ENCODE assay signal across 8 cellular contexts in the genomic region with DNA sequence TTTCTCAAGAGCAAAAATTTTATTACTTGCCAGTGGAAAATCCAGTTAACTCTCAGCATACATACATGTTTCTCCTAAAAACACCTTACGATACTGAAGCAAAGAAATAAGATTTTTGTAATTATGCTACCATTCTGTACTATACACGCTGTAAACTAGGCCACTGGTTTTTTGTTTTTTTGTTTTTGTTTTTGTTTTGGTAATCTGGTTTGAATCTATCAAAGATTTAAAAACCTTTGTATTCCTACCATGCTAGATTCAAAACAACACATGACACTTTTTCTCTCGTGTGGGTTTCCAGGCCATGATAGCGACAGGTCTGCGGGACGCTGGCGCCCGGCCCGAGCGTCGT. TPM values are rescaled to one million over a fixed set of nuclear protein-coding genes. Genes with fewer than 3 reads are reported as not detected.
A peak's percentile ranks its signal among the peaks of the same experiment; 100 is the strongest.
DNase-seq lines count a peak whose midpoint lies in the region; ATAC-seq and TF ChIP-seq lines count a peak whose summit lies in the region.

No MANE protein-coding gene starts in this region.

- H3K36me3 ChIP-seq in iPS-18a (ENCODE audit: control insufficient read depth, low read depth, low read length): no peaks in the 10 kb centered on the region

- no peak for ATAC-seq in stimulated activated effector memory CD8-positive, alpha-beta T cell treated with anti-CD3 and anti-CD28 coated beads, Interleukin-12 subunit alpha, Interleukin-12 subunit beta, amount 100 ng/mL, for 72 hours

- intact Hi-C loops in activated T-helper 2 cell treated with anti-CD3 and anti-CD28 coated beads, Interferon-gamma antibody, Interleukin-2, Interleukin-4, amounts not matched to agents 10 μg/mL and 5 μg/mL and 100 μg/mL, durations not matched to agents 14 hours and 24 hours and 36 hours (cut with micrococcal nuclease): loop anchor here (1.0 to 5.0 kb wide), 3 partner anchors 156 to 350 kb away; partner anchors contain the start of gene MSMO1

- H3K4me3 ChIP-seq in HL-60 (replicated peaks; ENCODE audit: insufficient read depth, low read length) (peak overlapping the region; percentile 78), iPS-18a (ENCODE audit: low read length) (peak overlapping the region; percentile 91)

- H3K4me1 Mint-ChIP-seq in activated T-helper 2 cell treated with anti-CD3 and anti-CD28 coated beads, Interferon-gamma antibody, Interleukin-2, Interleukin-4, amounts not matched to agents 10 μg/mL and 5 μg/mL and 100 μg/mL, durations not matched to agents 14 hours and 24 hours and 36 hours (ENCODE audit: low read depth): peaks cover 9% of the 10 kb centered on the region
- H3K4me1 Mint-ChIP-seq in stimulated activated effector memory CD8-positive, alpha-beta T cell treated with anti-CD3 and anti-CD28 coated beads, Interleukin-12 subunit alpha, Interleukin-12 subunit beta, amount 100 ng/mL, for 72 hours: peaks cover 12% of the 10 kb centered on the region

- no peaks in the 10 kb centered on the region for H3K9me3 Mint-ChIP-seq in activated T-helper 2 cell treated with anti-CD3 and anti-CD28 coated beads, Interferon-gamma antibody, Interleukin-2, Interleukin-4, amounts not matched to agents 10 μg/mL and 5 μg/mL and 100 μg/mL, durations not matched to agents 14 hours and 24 hours and 36 hours
- no peaks in the 10 kb centered on the region for H3K9me3 Mint-ChIP-seq in stimulated activated effector memory CD8-positive, alpha-beta T cell treated with anti-CD3 and anti-CD28 coated beads, Interleukin-12 subunit alpha, Interleukin-12 subunit beta, amount 100 ng/mL, for 72 hours

- H3K27me3 ChIP-seq in HL-60 (ENCODE audit: insufficient read depth, poor library complexity, severe bottlenecking): no peaks in the 10 kb centered on the region
- H3K27me3 ChIP-seq in iPS-18a (ENCODE audit: control insufficient read depth, insufficient read depth, low read length): no peaks in the 10 kb centered on the region

- peak overlapping the region; percentile 67 for H3K27ac Mint-ChIP-seq in activated T-helper 2 cell treated with anti-CD3 and anti-CD28 coated beads, Interferon-gamma antibody, Interleukin-2, Interleukin-4, amounts not matched to agents 10 μg/mL and 5 μg/mL and 100 μg/mL, durations not matched to agents 14 hours and 24 hours and 36 hours
- peak overlapping the region; percentile 89 for H3K27ac Mint-ChIP-seq in stimulated activated effector memory CD8-positive, alpha-beta T cell treated with anti-CD3 and anti-CD28 coated beads, Interleukin-12 subunit alpha, Interleukin-12 subunit beta, amount 100 ng/mL, for 72 hours

- H3K9me3 ChIP-seq in iPS-18a (ENCODE audit: control insufficient read depth, low read depth, low read length): no peaks in the 10 kb centered on the region

- H3K27ac ChIP-seq in HL-60 (replicated peaks): peak overlapping the region; percentile 91
- no peak overlapping the region for H3K27ac ChIP-seq in iPS-18a (ENCODE audit: low read length)

- TF ChIP-seq CTCF in HL-60 (IDR thresholded peaks at IDR 0.05; ENCODE audit: insufficient read depth, low read length) (no peak), GM10266 (IDR thresholded peaks at IDR 0.05; ENCODE audit: control insufficient read depth, insufficient read depth, low read depth, missing control alignments) (no peak)

- H3K4me1 ChIP-seq in iPS-18a (ENCODE audit: control insufficient read depth, low read depth, low read length): peaks cover 10% of the 10 kb centered on the region

- H3K36me3 Mint-ChIP-seq in activated T-helper 2 cell treated with anti-CD3 and anti-CD28 coated beads, Interferon-gamma antibody, Interleukin-2, Interleukin-4, amounts not matched to agents 10 μg/mL and 5 μg/mL and 100 μg/mL, durations not matched to agents 14 hours and 24 hours and 36 hours (ENCODE audit: low read depth): peaks cover 8% of the 10 kb centered on the region
- H3K36me3 Mint-ChIP-seq in stimulated activated effector memory CD8-positive, alpha-beta T cell treated with anti-CD3 and anti-CD28 coated beads, Interleukin-12 subunit alpha, Interleukin-12 subunit beta, amount 100 ng/mL, for 72 hours: peaks cover 10% of the 10 kb centered on the region

- peak overlapping the region; percentile 92 for H3K4me3 Mint-ChIP-seq in activated T-helper 2 cell treated with anti-CD3 and anti-CD28 coated beads, Interferon-gamma antibody, Interleukin-2, Interleukin-4, amounts not matched to agents 10 μg/mL and 5 μg/mL and 100 μg/mL, durations not matched to agents 14 hours and 24 hours and 36 hours (ENCODE audit: low read depth)
- H3K4me3 Mint-ChIP-seq in stimulated activated effector memory CD8-positive, alpha-beta T cell treated with anti-CD3 and anti-CD28 coated beads, Interleukin-12 subunit alpha, Interleukin-12 subunit beta, amount 100 ng/mL, for 72 hours: peak overlapping the region; percentile 88

- peak overlapping the region; percentile 78 for H3K9ac ChIP-seq in iPS-18a (ENCODE audit: low read length)

- H3K27me3 Mint-ChIP-seq in activated T-helper 2 cell treated with anti-CD3 and anti-CD28 coated beads, Interferon-gamma antibody, Interleukin-2, Interleukin-4, amounts not matched to agents 10 μg/mL and 5 μg/mL and 100 μg/mL, durations not matched to agents 14 hours and 24 hours and 36 hours (ENCODE audit: low read depth): peaks cover 13% of the 10 kb centered on the region

- DNase-seq in HL-60 (ENCODE audit: low read depth in 1 of 2, low spot score in 1 of 2): no peak
- DNase-seq in activated T-helper 2 cell treated with anti-CD3 and anti-CD28 coated beads, Interferon-gamma antibody, Interleukin-2, Interleukin-4, amounts not matched to agents 10 μg/mL and 5 μg/mL and 100 μg/mL, durations not matched to agents 14 hours and 24 hours and 36 hours (ENCODE audit: low spot score): no peak
- DNase-seq in stimulated activated effector memory CD8-positive, alpha-beta T cell treated with anti-CD3 and anti-CD28 coated beads, Interleukin-12 subunit alpha, Interleukin-12 subunit beta, amount 100 ng/mL, for 72 hours (ENCODE audit: low spot score in 2 of 2): no peak
- no peak for DNase-seq in NCI-H1417 treated with DMSO at 0.1 percent for 48 hours (lab: John Stamatoyannopoulos, UW)
- DNase-seq in mucosa of gallbladder (ENCODE audit: low spot score): no peak
- no peak for DNase-seq in H4 (ENCODE audit: low spot score)
- no peak for DNase-seq in GM10266 (ENCODE audit: extremely low spot score)

RNA-seq across cellular contexts. Expression of gene TMEM192, which starts 0.8 kb away (rescaled TPM):
- total RNA-seq in activated T-helper 2 cell treated with anti-CD3 and anti-CD28 coated beads, Interferon-gamma antibody, Interleukin-2, Interleukin-4, amounts not matched to agents 10 μg/mL and 5 μg/mL and 100 μg/mL, durations not matched to agents 14 hours and 24 hours and 36 hours: 13.4 and 14.4 TPM in 2 replicates
- total RNA-seq in mucosa of gallbladder: 17.2 TPM
- total RNA-seq in H4 (2014; rRNA removed; shearing (Covaris generic)): 22.7 and 24.7 TPM in 2 replicates

RNA-seq across cellular contexts. Expression of gene TRIM75, which starts 58.2 kb away (rescaled TPM):
- total RNA-seq in activated T-helper 2 cell treated with anti-CD3 and anti-CD28 coated beads, Interferon-gamma antibody, Interleukin-2, Interleukin-4, amounts not matched to agents 10 μg/mL and 5 μg/mL and 100 μg/mL, durations not matched to agents 14 hours and 24 hours and 36 hours: not detected in 2 replicates
- total RNA-seq in mucosa of gallbladder: not detected
- not detected in 2 replicates for total RNA-seq in H4 (2014; rRNA removed; shearing (Covaris generic))
